Comparison of ENCODE assay signal across 7 cellular contexts in the genomic region with DNA sequence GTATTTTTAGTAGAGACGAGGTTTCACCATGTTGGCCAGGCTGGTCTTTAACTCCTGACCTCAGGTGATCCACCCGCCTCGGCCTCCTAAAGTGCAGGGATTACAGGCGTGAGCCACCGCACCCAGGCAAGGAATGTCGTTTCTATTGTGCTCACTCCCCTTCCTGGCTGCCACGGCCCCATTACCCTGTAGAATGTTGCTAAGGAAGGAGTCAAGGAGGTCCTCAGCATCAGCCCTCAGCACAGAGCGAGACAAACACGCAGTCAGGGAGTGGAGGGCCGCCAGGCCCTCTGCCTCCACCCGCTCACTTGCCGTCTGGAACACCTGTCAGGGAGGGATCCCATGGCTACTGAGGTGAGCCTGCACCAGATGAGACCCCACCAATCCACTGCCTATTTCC. TPM values are rescaled to one million over a fixed set of nuclear protein-coding genes. Genes with fewer than 3 reads are reported as not detected.
DNase-seq lines count a peak whose midpoint lies in the region; ATAC-seq and TF ChIP-seq lines count a peak whose summit lies in the region.
"Not testable (repeated sequence)": the region's sequence is repeated elsewhere in the genome, so short reads cannot be mapped to it uniquely, and the experiment has no call there.

No MANE protein-coding gene starts in this region.

- intact Hi-C loops in OCI-LY7 (cut with micrococcal nuclease; ENCODE audit: unreplicated experiment) = loop anchor here (1.0 kb wide), 1 partner anchor 144 kb away; no protein-coding TSS in a partner anchor
- intact Hi-C loops in left colon (cut with DNase I, micrococcal nuclease) = not testable (repeated sequence)

- H3K4me3 Mint-ChIP-seq in stimulated activated naive CD8-positive, alpha-beta T cell treated with anti-CD3 and anti-CD28 coated beads, Interleukin-15, amount 100 ng/mL, for 72 hours = not testable (repeated sequence)

- not testable (repeated sequence) for H3K9me3 ChIP-seq in OCI-LY7 (ENCODE audit: low read length)

- H4K8ac ChIP-seq in mesendoderm (ENCODE audit: low read depth, low read length) = not testable (repeated sequence)

- not testable (repeated sequence) for H3K27me3 Mint-ChIP-seq in stimulated activated naive CD8-positive, alpha-beta T cell treated with anti-CD3 and anti-CD28 coated beads, Interleukin-15, amount 100 ng/mL, for 72 hours

- POLR2A ChIA-PET in OCI-LY7 (lab: Charles Lee) = interaction anchor here (1.1 to 1.8 kb wide), 2 partner anchors 23 to 71 kb away, joined by 4 to 10 read pairs; no protein-coding TSS in a partner anchor

- not testable (repeated sequence) for DNase-seq in OCI-LY7 (ENCODE audit: low spot score); epithelial cell of prostate (ENCODE audit: low read depth, low spot score); left colon; stimulated activated naive CD8-positive, alpha-beta T cell treated with anti-CD3 and anti-CD28 coated beads, Interleukin-15, amount 100 ng/mL, for 72 hours
- DNase-seq in activated effector memory CD4-positive, alpha-beta T cell treated with anti-CD3 and anti-CD28 coated beads, Interleukin-2, amount 50 U/mL, for 16 hours = peak; percentile 16
- peak; percentile 27 for DNase-seq in mesendoderm

- ATAC-seq in left colon = peak; percentile 23
- ATAC-seq in stimulated activated naive CD8-positive, alpha-beta T cell treated with anti-CD3 and anti-CD28 coated beads, Interleukin-15, amount 100 ng/mL, for 72 hours = not testable (repeated sequence)

- TF ChIP-seq CTCF in OCI-LY7 (conservative IDR thresholded peaks at IDR 0.05; ENCODE audit: low read length) = not testable (repeated sequence)

- H3K9me2 ChIP-seq in OCI-LY7 (ENCODE audit: insufficient read depth, low read length) = not testable (repeated sequence)

- H3K18ac ChIP-seq in mesendoderm (ENCODE audit: low read length) = not testable (repeated sequence)

- H3K23ac ChIP-seq in mesendoderm (ENCODE audit: low read length) = not testable (repeated sequence)

- H3K4me1 ChIP-seq in OCI-LY7 (ENCODE audit: insufficient read depth, low read length, poor library complexity, severe bottlenecking) = peaks cover 10% of the 10 kb centered on the region
- not testable (repeated sequence) for H3K4me1 ChIP-seq in mesendoderm (ENCODE audit: control insufficient read depth, low read depth, low read length)

- not testable (repeated sequence) for TF ChIP-seq RAD21 in Ishikawa (IDR thresholded peaks at IDR 0.05; ENCODE audit: low read depth)

- CTCF ChIA-PET in OCI-LY7 (lab: Charles Lee; ENCODE audit: unreplicated experiment) = not testable (repeated sequence)

- not testable (repeated sequence) for H2AK5ac ChIP-seq in mesendoderm (ENCODE audit: low read length)

- H3K9ac ChIP-seq in mesendoderm (ENCODE audit: low read length) = not testable (repeated sequence)

- H3K9me3 Mint-ChIP-seq in stimulated activated naive CD8-positive, alpha-beta T cell treated with anti-CD3 and anti-CD28 coated beads, Interleukin-15, amount 100 ng/mL, for 72 hours = not testable (repeated sequence)

- H2AFZ ChIP-seq in OCI-LY7 (ENCODE audit: low read length) = not testable (repeated sequence)

- not testable (repeated sequence) for H3K79me2 ChIP-seq in OCI-LY7 (ENCODE audit: insufficient read depth, low read depth, low read length); mesendoderm (ENCODE audit: control insufficient read depth, insufficient read depth, low read length)

- not testable (repeated sequence) for H2BK15ac ChIP-seq in mesendoderm (replicated peaks; ENCODE audit: low read depth)

- H2BK5ac ChIP-seq in mesendoderm (ENCODE audit: low read length) = not testable (repeated sequence)

- H3K4me1 Mint-ChIP-seq in stimulated activated naive CD8-positive, alpha-beta T cell treated with anti-CD3 and anti-CD28 coated beads, Interleukin-15, amount 100 ng/mL, for 72 hours = not testable (repeated sequence)

- H4K20me1 ChIP-seq in OCI-LY7 (ENCODE audit: insufficient read depth, low read length) = not testable (repeated sequence)

- not testable (repeated sequence) for TF ChIP-seq EP300 in Ishikawa (IDR thresholded peaks at IDR 0.05; ENCODE audit: borderline replicate concordance)

- not testable (repeated sequence) for H3K79me1 ChIP-seq in mesendoderm (ENCODE audit: low read length)

- not testable (repeated sequence) for H4K5ac ChIP-seq in mesendoderm (ENCODE audit: low read length)

- H3K27me3 ChIP-seq in mesendoderm (ENCODE audit: insufficient read depth, low read length, poor library complexity) = not testable (repeated sequence)

- peaks cover 97% of the 10 kb centered on the region for H3K36me3 ChIP-seq in OCI-LY7 (ENCODE audit: insufficient read depth, low read length)
- peaks cover 23% of the 10 kb centered on the region for H3K36me3 ChIP-seq in mesendoderm (ENCODE audit: control insufficient read depth, insufficient read depth, low read length)

- H3K27ac ChIP-seq in OCI-LY7 (ENCODE audit: low read depth, low read length, poor library complexity, severe bottlenecking) = peak overlapping the region; percentile 40
- H3K27ac ChIP-seq in epithelial cell of prostate = peak overlapping the region; percentile 64
- H3K27ac ChIP-seq in mesendoderm (ENCODE audit: low read depth, low read length) = not testable (repeated sequence)

- not testable (repeated sequence) for H3K4ac ChIP-seq in mesendoderm (ENCODE audit: low read depth, low read length)

- peak overlapping the region; percentile 25 to 78 for H3K27ac Mint-ChIP-seq in stimulated activated naive CD8-positive, alpha-beta T cell treated with anti-CD3 and anti-CD28 coated beads, Interleukin-15, amount 100 ng/mL, for 72 hours

- not testable (repeated sequence) for BruUV-seq in OCI-LY7 (replicated peaks; lab: Mats Ljungman, UMichigan)

- WGBS in mesendoderm (ENCODE audit: extremely low coverage, insufficient coverage, low lambda C conversion rate) = no CpG with 5 or more reads among the region's 12 CpGs

- H2BK120ac ChIP-seq in mesendoderm (ENCODE audit: low read depth, low read length) = not testable (repeated sequence)

- not testable (repeated sequence) for H3K4me2 ChIP-seq in OCI-LY7 (ENCODE audit: low read length); mesendoderm (ENCODE audit: low read length)

- H3K4me3 ChIP-seq in OCI-LY7 (ENCODE audit: low read depth, low read length, poor library complexity, severe bottlenecking); mesendoderm (ENCODE audit: low read length): not testable (repeated sequence)

- H3K56ac ChIP-seq in mesendoderm (ENCODE audit: low read length) = not testable (repeated sequence)

TF ChIP-seq in Ishikawa, 13 proteins besides CTCF, POLR2A, EP300 and RAD21:
- TF ChIP-seq TEAD4 (IDR thresholded peaks at IDR 0.05) = peak; percentile 58

RNA-seq across cellular contexts. Expression of gene ZDHHC16, which starts 22.8 kb away (rescaled TPM):
- 28.7 and 31.0 TPM in 2 replicates for total RNA-seq in OCI-LY7 (2014; rRNA removed; shearing (Covaris generic))
- total RNA-seq in OCI-LY7 (2022) (35.8 and 38.4 TPM in 2 replicates), left colon (10 to 100 TPM; 29.1 to 31.5 TPM)
- 42.5 TPM for polyA plus RNA-seq in mesendoderm (2013, experiment 1 of 2)
- polyA plus RNA-seq in mesendoderm (2013, experiment 2 of 2) = 41.6 TPM

RNA-seq across cellular contexts. Expression of gene EXOSC1, which starts 23.0 kb away (rescaled TPM):
- 46.8 and 59.6 TPM in 2 replicates for total RNA-seq in OCI-LY7 (2014; rRNA removed; shearing (Covaris generic))
- total RNA-seq in OCI-LY7 (2022) = 54.8 and 56.2 TPM in 2 replicates
- 10 to 100 TPM; 21.7 to 22.6 TPM for total RNA-seq in left colon
- 87.4 TPM for polyA plus RNA-seq in mesendoderm (2013, experiment 1 of 2)
- 87.3 TPM for polyA plus RNA-seq in mesendoderm (2013, experiment 2 of 2)

RNA-seq across cellular contexts. Expression of gene MMS19, which starts 29.4 kb away (rescaled TPM):
- total RNA-seq in OCI-LY7 (2014; rRNA removed; shearing (Covaris generic)) = 74.4 and 95.7 TPM in 2 replicates
- total RNA-seq in OCI-LY7 (2022) (74.8 and 90.3 TPM in 2 replicates), left colon (10 to 100 TPM; 38.9 to 42.3 TPM)
- 109 TPM for polyA plus RNA-seq in mesendoderm (2013, experiment 1 of 2)
- 111 TPM for polyA plus RNA-seq in mesendoderm (2013, experiment 2 of 2)

RNA-seq across cellular contexts. Expression of gene UBTD1, which starts 29.9 kb away (rescaled TPM):
- 1.1 and 1.4 TPM in 2 replicates for total RNA-seq in OCI-LY7 (2014; rRNA removed; shearing (Covaris generic))
- total RNA-seq in OCI-LY7 (2022) = 2.0 and 2.2 TPM in 2 replicates
- 1 to 10 TPM; 1.8 to 2.4 TPM for total RNA-seq in left colon
- 14.0 TPM for polyA plus RNA-seq in mesendoderm (2013, experiment 1 of 2)
- 13.9 TPM for polyA plus RNA-seq in mesendoderm (2013, experiment 2 of 2)

RNA-seq across cellular contexts. Expression of gene PGAM1, which starts 42.8 kb away (rescaled TPM):
- total RNA-seq in OCI-LY7 (2014; rRNA removed; shearing (Covaris generic)) = 243 and 289 TPM in 2 replicates
- 286 and 467 TPM in 2 replicates for total RNA-seq in OCI-LY7 (2022)
- total RNA-seq in left colon = 100 to 1,000 TPM; 216 to 249 TPM
- polyA plus RNA-seq in mesendoderm (2013, experiment 1 of 2) = 582 TPM
- 593 TPM for polyA plus RNA-seq in mesendoderm (2013, experiment 2 of 2)
